ENCODE assay signal across 8 cellular contexts in genomic region chr5:902129-902916, GRCh38.
"Had no signal": no experiment of that assay in that cellular context is flagged by ENCODE, and none has a peak within 500 bp of the region (broad histone marks: within the 10 kb centered on the region; RNA-seq: fewer than 3 reads in every experiment).

No MANE protein-coding gene starts in this region.

- H3K27ac ChIP-seq: body of pancreas, colonic mucosa, epithelial cell of prostate, tibial nerve, uterus, VCaP had no signal

- H3K36me3 ChIP-seq: colonic mucosa, uterus had no signal

- H3K4me3 ChIP-seq: body of pancreas, colonic mucosa, tibial nerve, uterus had no signal

- DNase-seq: activated CD4-positive, alpha-beta T cell treated with anti-CD3 and anti-CD28 coated beads for 1 hour; T-helper 1 cell had no signal

- H3K4me1 ChIP-seq: colonic mucosa, tibial nerve, uterus had no signal

- H3K9me3 ChIP-seq: body of pancreas, colonic mucosa, tibial nerve, uterus had no signal

- H3K27me3 ChIP-seq: body of pancreas, colonic mucosa, tibial nerve, uterus had no signal
